Comparison of ENCODE assay signal across 19 cellular contexts in the genomic region with DNA sequence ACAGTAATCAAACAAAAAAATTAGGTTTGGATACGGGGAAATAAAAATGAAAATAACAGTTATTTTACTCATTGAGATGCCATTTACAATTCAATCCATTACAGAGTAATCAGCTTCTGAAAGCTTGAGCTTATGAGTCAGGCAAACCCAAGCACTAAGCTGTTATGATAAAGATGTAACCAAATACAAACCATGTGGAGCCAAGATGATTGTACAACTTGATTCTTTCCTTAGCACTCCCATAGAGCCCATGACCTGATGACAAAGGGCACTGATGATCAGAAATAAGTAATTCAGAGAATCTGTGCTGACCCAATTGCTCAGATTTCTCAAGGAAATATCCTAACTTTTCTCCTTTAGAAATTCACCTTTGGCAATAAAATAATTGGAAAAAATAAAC. TPM values are rescaled to one million over a fixed set of nuclear protein-coding genes. Genes with fewer than 3 reads are reported as not detected.
DNase-seq lines count a peak whose midpoint lies in the region; ATAC-seq and TF ChIP-seq lines count a peak whose summit lies in the region.
"Had no signal": no experiment of that assay in that cellular context is flagged by ENCODE, and none has a peak within 500 bp of the region (broad histone marks: within the 10 kb centered on the region; RNA-seq: fewer than 3 reads in every experiment).

No MANE protein-coding gene starts in this region.

- H3K27me3 ChIP-seq in osteoblast (ENCODE audit: insufficient read depth, low read length) (no peaks in the 10 kb centered on the region), esophagus squamous epithelium (no peaks in the 10 kb centered on the region)
- H3K27me3 ChIP-seq: right atrium auricular region, thyroid gland had no signal

- H3K27ac Mint-ChIP-seq in activated naive CD4-positive, alpha-beta T cell treated with anti-CD3 and anti-CD28 coated beads, Interleukin-2, amount 10 ng/mL, durations not matched to agents 7 days and 5 days: no peak overlapping the region
- H3K27ac Mint-ChIP-seq: activated T-helper 2 cell treated with anti-CD3 and anti-CD28 coated beads, Interferon-gamma antibody, Interleukin-2, Interleukin-4, amounts not matched to agents 10 μg/mL and 5 μg/mL and 100 μg/mL, durations not matched to agents 14 hours and 24 hours and 36 hours; CD4-positive, alpha-beta T cell had no signal

- H3K4me3 ChIP-seq in epithelial cell of esophagus (ENCODE audit: low read length) (no peak overlapping the region), osteoblast (ENCODE audit: insufficient read depth, low read length) (no peak overlapping the region), esophagus squamous epithelium (no peak overlapping the region)
- H3K4me3 ChIP-seq: right atrium auricular region, thyroid gland had no signal

- intact Hi-C loops in esophagus squamous epithelium (cut with DNase I): no loop called here

- H3K79me2 ChIP-seq in osteoblast (ENCODE audit: insufficient read depth, low read length): no peaks in the 10 kb centered on the region

- no peaks in the 10 kb centered on the region for H4K20me1 ChIP-seq in osteoblast (ENCODE audit: insufficient read depth, low read length)

- H3K9me3 Mint-ChIP-seq in activated naive CD4-positive, alpha-beta T cell treated with anti-CD3 and anti-CD28 coated beads, Interleukin-2, amount 10 ng/mL, durations not matched to agents 7 days and 5 days: no peaks in the 10 kb centered on the region
- H3K9me3 Mint-ChIP-seq: activated T-helper 2 cell treated with anti-CD3 and anti-CD28 coated beads, Interferon-gamma antibody, Interleukin-2, Interleukin-4, amounts not matched to agents 10 μg/mL and 5 μg/mL and 100 μg/mL, durations not matched to agents 14 hours and 24 hours and 36 hours had no signal

- DNase-seq in Daoy (ENCODE audit: low read depth) (peak; percentile 43), OCI-M1 (lab: John Stamatoyannopoulos, UW) (peak; percentile 34), epithelial cell of esophagus (ENCODE audit: low read depth) (peak; percentile 2), osteoblast (ENCODE audit: insufficient read length, low spot score, missing footprints) (peak; percentile 54), NCI-H345 treated with DMSO at 0.1 percent for 48 hours (lab: John Stamatoyannopoulos, UW; ENCODE audit: unreplicated experiment) (no peak), esophagus squamous epithelium (lab: John Stamatoyannopoulos, UW) (no peak)
- DNase-seq in activated naive CD4-positive, alpha-beta T cell treated with anti-CD3 and anti-CD28 coated beads, Interleukin-2, amount 10 ng/mL, durations not matched to agents 7 days and 5 days: no peak
- DNase-seq: amygdala; CD4-positive, alpha-beta T cell; foreskin keratinocyte; mesendoderm; NCI-H2081; NCI-H748 treated with DMSO at 0.1 percent for 48 hours; stimulated activated CD4-positive, alpha-beta T cell treated with anti-CD3 and anti-CD28 coated beads, Interleukin-2, amount 100 ng/mL, for 48 hours; thyroid gland had no signal

- TF ChIP-seq CTCF in epithelial cell of esophagus (IDR thresholded peaks at IDR 0.05; ENCODE audit: insufficient read depth, low read depth, low read length, missing control alignments) (no peak), osteoblast (IDR thresholded peaks at IDR 0.05; ENCODE audit: extremely low read depth, low read depth, low read length) (no peak), esophagus squamous epithelium (IDR thresholded peaks at IDR 0.05) (no peak)

- CTCF ChIA-PET in activated naive CD4-positive, alpha-beta T cell treated with anti-CD3 and anti-CD28 coated beads, Interleukin-2, amount 10 ng/mL, durations not matched to agents 7 days and 5 days (lab: Charles Lee): no interaction called here

- no peak overlapping the region for H2AFZ ChIP-seq in osteoblast (ENCODE audit: low read length)

- no peak for ATAC-seq in GM18868 (IDR thresholded peaks at IDR 0.05; ENCODE audit: unreplicated experiment)
- ATAC-seq: foreskin keratinocyte, HCT116 had no signal

- H3K4me1 Mint-ChIP-seq in activated naive CD4-positive, alpha-beta T cell treated with anti-CD3 and anti-CD28 coated beads, Interleukin-2, amount 10 ng/mL, durations not matched to agents 7 days and 5 days: no peaks in the 10 kb centered on the region

- no peaks in the 10 kb centered on the region for H3K27me3 Mint-ChIP-seq in activated naive CD4-positive, alpha-beta T cell treated with anti-CD3 and anti-CD28 coated beads, Interleukin-2, amount 10 ng/mL, durations not matched to agents 7 days and 5 days
- H3K27me3 Mint-ChIP-seq: CD4-positive, alpha-beta T cell had no signal

- TF ChIP-seq POLR2A in esophagus squamous epithelium (IDR thresholded peaks at IDR 0.05): no peak

- peaks cover 6% of the 10 kb centered on the region for H3K4me1 ChIP-seq in osteoblast (ENCODE audit: insufficient read depth, low read length)
- no peaks in the 10 kb centered on the region for H3K4me1 ChIP-seq in esophagus squamous epithelium
- H3K4me1 ChIP-seq: foreskin keratinocyte, right atrium auricular region had no signal

- H3K27ac ChIP-seq in osteoblast (ENCODE audit: low read depth, low read length) (no peak overlapping the region), esophagus squamous epithelium (no peak overlapping the region)
- H3K27ac ChIP-seq: foreskin keratinocyte, right atrium auricular region, thyroid gland had no signal

- H3K9me3 ChIP-seq in osteoblast (ENCODE audit: low read depth, low read length) (no peaks in the 10 kb centered on the region), esophagus squamous epithelium (no peaks in the 10 kb centered on the region)
- H3K9me3 ChIP-seq: right atrium auricular region, thyroid gland had no signal

- WGBS in esophagus squamous epithelium, 2 donors: 75 to 79% methylated on average over 1 of the region's 1 CpG

- H3K4me3 Mint-ChIP-seq in activated naive CD4-positive, alpha-beta T cell treated with anti-CD3 and anti-CD28 coated beads, Interleukin-2, amount 10 ng/mL, durations not matched to agents 7 days and 5 days: no peak overlapping the region
- H3K4me3 Mint-ChIP-seq: CD4-positive, alpha-beta T cell had no signal

- no peaks in the 10 kb centered on the region for H3K36me3 ChIP-seq in osteoblast (ENCODE audit: insufficient read depth, low read length)
- H3K36me3 ChIP-seq in esophagus squamous epithelium: no peaks in the 10 kb centered on the region
- H3K36me3 ChIP-seq: right atrium auricular region, thyroid gland had no signal

- no peaks in the 10 kb centered on the region for H3K36me3 Mint-ChIP-seq in activated naive CD4-positive, alpha-beta T cell treated with anti-CD3 and anti-CD28 coated beads, Interleukin-2, amount 10 ng/mL, durations not matched to agents 7 days and 5 days

- no peak overlapping the region for H3K4me2 ChIP-seq in osteoblast (ENCODE audit: insufficient read depth, low read length)

RNA-seq across cellular contexts. Expression of a gene that starts 40.5 kb away (rescaled TPM):
- 0.33 and 0.63 TPM in 2 replicates for total RNA-seq in Daoy (2014; rRNA removed; shearing (Covaris generic))
- total RNA-seq in osteoblast (0.72 and 0.88 TPM in 2 replicates), esophagus squamous epithelium (1 to 10 TPM in 3 of 4 donors, under 1 TPM in 1; 0.91 to 6.5 (median 2.8) TPM)

Comparison
In these comparisons a context has a peak if more than half of its experiments do, and no peak if none do; other contexts are left out.
1. DNase-seq: peak in Daoy (single experiment), OCI-M1 (single experiment), epithelial cell of esophagus (single experiment) and osteoblast (single experiment); none in NCI-H345 treated with DMSO at 0.1 percent for 48 hours (single experiment), esophagus squamous epithelium (single experiment) and activated naive CD4-positive, alpha-beta T cell treated with anti-CD3 and anti-CD28 coated beads, Interleukin-2, amount 10 ng/mL, durations not matched to agents 7 days and 5 days (single experiment).